Comparison of ENCODE assay signal across 9 cellular contexts in genomic region chr22:37952629-37953028, GRCh38. TPM values are rescaled to one million over a fixed set of nuclear protein-coding genes. Genes with fewer than 3 reads are reported as not detected.
DNase-seq lines count a peak whose midpoint lies in the region; ATAC-seq and TF ChIP-seq lines count a peak whose summit lies in the region.
"Not testable (repeated sequence)": the region's sequence is repeated elsewhere in the genome, so short reads cannot be mapped to it uniquely, and the experiment has no call there.
"Had no signal": no experiment of that assay in that cellular context is flagged by ENCODE, and none has a peak within 500 bp of the region (broad histone marks: within the 10 kb centered on the region; RNA-seq: fewer than 3 reads in every experiment).

No MANE protein-coding gene starts in this region.

- not testable (repeated sequence) for H3K27ac ChIP-seq in ACC112 (ENCODE audit: low read depth, low read length); SJCRH30; endodermal cell (ENCODE audit: low read depth, low read length)

- peak overlapping the region; percentile 85 for H3K4me3 ChIP-seq in ACC112 (ENCODE audit: low read depth, low read length)
- H3K4me3 ChIP-seq in HAP-1 = peak overlapping the region; percentile 100
- peak overlapping the region; percentile 90 for H3K4me3 ChIP-seq in SJCRH30
- peak overlapping the region; percentile 99 for H3K4me3 ChIP-seq in endodermal cell (ENCODE audit: low read length)
- peak overlapping the region; percentile 97 for H3K4me3 ChIP-seq in iPS-15b (ENCODE audit: low read depth, low read length)

- H3K36me3 ChIP-seq in ACC112 (ENCODE audit: insufficient read depth, low read length); SJCRH30: not testable (repeated sequence)
- peaks cover 18% of the 10 kb centered on the region for H3K36me3 ChIP-seq in HAP-1 (replicated peaks)
- peaks cover 13% of the 10 kb centered on the region for H3K36me3 ChIP-seq in endodermal cell (ENCODE audit: control insufficient read depth, insufficient read depth, low read length)
- peaks cover 12% of the 10 kb centered on the region for H3K36me3 ChIP-seq in iPS-15b (ENCODE audit: control insufficient read depth, insufficient read depth, low read length)

- peaks cover 26% of the 10 kb centered on the region for H3K4me1 Mint-ChIP-seq in activated naive CD8-positive, alpha-beta T cell treated with anti-CD3 and anti-CD28 coated beads for 36 hours
- H3K4me1 Mint-ChIP-seq in endodermal cell = peaks cover 14% of the 10 kb centered on the region
- H3K4me1 Mint-ChIP-seq in natural killer cell treated with Interleukin-12 subunit alpha and Interleukin-12 subunit beta and Interleukin-15 and Interleukin-18, amount 100 ng/mL, for 72 hours (ENCODE audit: low read depth in 2 of 2) = peaks cover 27 to 29% of the 10 kb centered on the region in 2 donors
- H3K4me1 Mint-ChIP-seq in stimulated activated effector memory CD8-positive, alpha-beta T cell treated with anti-CD3 and anti-CD28 coated beads, Interleukin-12 subunit alpha, Interleukin-12 subunit beta, amount 100 ng/mL, for 72 hours = peaks cover 40% of the 10 kb centered on the region

- not testable (repeated sequence) for H3K4me1 ChIP-seq in ACC112 (ENCODE audit: control insufficient read depth, insufficient read depth, low read length, unreplicated experiment); HAP-1; endodermal cell (ENCODE audit: control insufficient read depth, insufficient read depth, low read length); iPS-15b (ENCODE audit: control insufficient read depth, insufficient read depth, low read length)
- H3K4me1 ChIP-seq in SJCRH30 = peaks cover 15% of the 10 kb centered on the region

- H3K4me3 Mint-ChIP-seq in activated naive CD8-positive, alpha-beta T cell treated with anti-CD3 and anti-CD28 coated beads for 36 hours = peak overlapping the region; percentile 93
- peak overlapping the region; percentile 93 for H3K4me3 Mint-ChIP-seq in endodermal cell
- H3K4me3 Mint-ChIP-seq in natural killer cell treated with Interleukin-12 subunit alpha and Interleukin-12 subunit beta and Interleukin-15 and Interleukin-18, amount 100 ng/mL, for 72 hours = peak overlapping the region; percentile 98
- H3K4me3 Mint-ChIP-seq in stimulated activated effector memory CD8-positive, alpha-beta T cell treated with anti-CD3 and anti-CD28 coated beads, Interleukin-12 subunit alpha, Interleukin-12 subunit beta, amount 100 ng/mL, for 72 hours = peak overlapping the region; percentile 93

- TF ChIP-seq CTCF in endodermal cell (conservative IDR thresholded peaks at IDR 0.05) = not testable (repeated sequence)

- H3K79me2 ChIP-seq in ACC112 (ENCODE audit: control insufficient read depth, insufficient read depth, low read length, unreplicated experiment) = peaks cover 17% of the 10 kb centered on the region

- H2AFZ ChIP-seq in ACC112 (ENCODE audit: low read length, unreplicated experiment) = peak overlapping the region; percentile 64

- not testable (repeated sequence) for H3K9me3 ChIP-seq in HAP-1; SJCRH30 (replicated peaks); endodermal cell (ENCODE audit: control insufficient read depth, low read length); iPS-15b (ENCODE audit: control insufficient read depth, insufficient read depth, low read length)

- not testable (repeated sequence) for H3K9ac ChIP-seq in endodermal cell (ENCODE audit: extremely low read depth, low read length, poor library complexity, severe bottlenecking); iPS-15b (ENCODE audit: low read depth, low read length)

- not testable (repeated sequence) for H3K27me3 ChIP-seq in ACC112 (ENCODE audit: insufficient read depth, low read length); HAP-1 (ENCODE audit: low read depth); SJCRH30; endodermal cell (ENCODE audit: control insufficient read depth, insufficient read depth, low read length, poor library complexity, severe bottlenecking)
- H3K27me3 ChIP-seq in iPS-15b (ENCODE audit: control insufficient read depth, insufficient read depth, low read length) = peaks cover 11% of the 10 kb centered on the region

- H3K27me3 Mint-ChIP-seq in activated naive CD8-positive, alpha-beta T cell treated with anti-CD3 and anti-CD28 coated beads for 36 hours = peaks cover 16% of the 10 kb centered on the region
- H3K27me3 Mint-ChIP-seq in endodermal cell (ENCODE audit: insufficient read depth) = peaks cover 10% of the 10 kb centered on the region
- H3K27me3 Mint-ChIP-seq in natural killer cell treated with Interleukin-12 subunit alpha and Interleukin-12 subunit beta and Interleukin-15 and Interleukin-18, amount 100 ng/mL, for 72 hours = not testable (repeated sequence)

- in situ Hi-C loops in HAP-1 (cut with MboI; ENCODE audit: low sequenced_read_pairs) = loop anchor here (10.0 kb wide), 1 partner anchor 138 kb away; no protein-coding TSS in a partner anchor

- not testable (repeated sequence) for DNase-seq in HAP-1 (ENCODE audit: low spot score in 2 of 2); SJCRH30; activated naive CD8-positive, alpha-beta T cell treated with anti-CD3 and anti-CD28 coated beads for 36 hours; endodermal cell; natural killer cell treated with Interleukin-12 subunit alpha and Interleukin-12 subunit beta and Interleukin-15 and Interleukin-18, amount 100 ng/mL, for 72 hours (ENCODE audit: low spot score); stimulated activated effector memory CD8-positive, alpha-beta T cell treated with anti-CD3 and anti-CD28 coated beads, Interleukin-12 subunit alpha, Interleukin-12 subunit beta, amount 100 ng/mL, for 72 hours (ENCODE audit: low spot score in 2 of 2)

- H3K9me3 Mint-ChIP-seq in activated naive CD8-positive, alpha-beta T cell treated with anti-CD3 and anti-CD28 coated beads for 36 hours; endodermal cell; natural killer cell treated with Interleukin-12 subunit alpha and Interleukin-12 subunit beta and Interleukin-15 and Interleukin-18, amount 100 ng/mL, for 72 hours; stimulated activated effector memory CD8-positive, alpha-beta T cell treated with anti-CD3 and anti-CD28 coated beads, Interleukin-12 subunit alpha, Interleukin-12 subunit beta, amount 100 ng/mL, for 72 hours: not testable (repeated sequence)

- H3K27ac Mint-ChIP-seq in activated naive CD8-positive, alpha-beta T cell treated with anti-CD3 and anti-CD28 coated beads for 36 hours = not testable (repeated sequence)
- peak overlapping the region; percentile 96 for H3K27ac Mint-ChIP-seq in endodermal cell
- peak overlapping the region in 1 of 2 donors; percentile 90 for H3K27ac Mint-ChIP-seq in natural killer cell treated with Interleukin-12 subunit alpha and Interleukin-12 subunit beta and Interleukin-15 and Interleukin-18, amount 100 ng/mL, for 72 hours
- peak overlapping the region; percentile 97 for H3K27ac Mint-ChIP-seq in stimulated activated effector memory CD8-positive, alpha-beta T cell treated with anti-CD3 and anti-CD28 coated beads, Interleukin-12 subunit alpha, Interleukin-12 subunit beta, amount 100 ng/mL, for 72 hours

- WGBS in endodermal cell (ENCODE audit: insufficient coverage in 1 of 2, insufficient read length in 1 of 2), 2 experiments = 20 to 23% methylated on average over 15 to 20 of the region's 20 CpGs

- H3K36me3 Mint-ChIP-seq in activated naive CD8-positive, alpha-beta T cell treated with anti-CD3 and anti-CD28 coated beads for 36 hours = not testable (repeated sequence)
- H3K36me3 Mint-ChIP-seq in endodermal cell (ENCODE audit: low read depth) = peaks cover 12% of the 10 kb centered on the region
- peaks cover 15% of the 10 kb centered on the region for H3K36me3 Mint-ChIP-seq in natural killer cell treated with Interleukin-12 subunit alpha and Interleukin-12 subunit beta and Interleukin-15 and Interleukin-18, amount 100 ng/mL, for 72 hours
- H3K36me3 Mint-ChIP-seq in stimulated activated effector memory CD8-positive, alpha-beta T cell treated with anti-CD3 and anti-CD28 coated beads, Interleukin-12 subunit alpha, Interleukin-12 subunit beta, amount 100 ng/mL, for 72 hours = peaks cover 31% of the 10 kb centered on the region

- not testable (repeated sequence) for ATAC-seq in natural killer cell treated with Interleukin-12 subunit alpha and Interleukin-12 subunit beta and Interleukin-15 and Interleukin-18, amount 100 ng/mL, for 72 hours; stimulated activated effector memory CD8-positive, alpha-beta T cell treated with anti-CD3 and anti-CD28 coated beads, Interleukin-12 subunit alpha, Interleukin-12 subunit beta, amount 100 ng/mL, for 72 hours

RNA-seq across cellular contexts. Expression of gene C22orf23, which starts 0.8 kb away (rescaled TPM):
- not detected in 2 replicates for total RNA-seq in SJCRH30 (2014; rRNA removed; shearing (Covaris generic))
- under 1 TPM; 0.40 to 0.41 TPM for total RNA-seq in activated naive CD8-positive, alpha-beta T cell treated with anti-CD3 and anti-CD28 coated beads for 36 hours
- under 1 TPM; 0.29 to 0.44 TPM for total RNA-seq in endodermal cell
- polyA plus RNA-seq in endodermal cell (2013, experiment 1 of 2) = 1.4 TPM
- polyA plus RNA-seq in endodermal cell (2013, experiment 2 of 2) = 1.1 TPM
- total RNA-seq in natural killer cell treated with Interleukin-12 subunit alpha and Interleukin-12 subunit beta and Interleukin-15 and Interleukin-18, amount 100 ng/mL, for 72 hours = under 1 TPM in 1 of 2 donors, not detected in 1; 0.33 TPM

RNA-seq across cellular contexts. Expression of gene POLR2F, which starts 0.9 kb away (rescaled TPM):
- total RNA-seq in SJCRH30 (2014; rRNA removed; shearing (Covaris generic)) = 121 and 122 TPM in 2 replicates
- 100 to 1,000 TPM; 131 to 140 TPM for total RNA-seq in activated naive CD8-positive, alpha-beta T cell treated with anti-CD3 and anti-CD28 coated beads for 36 hours
- 100 to 1,000 TPM in 1 of 2 donors, 10 to 100 TPM in 1; 98.0 to 105 TPM for total RNA-seq in endodermal cell
- 122 TPM for polyA plus RNA-seq in endodermal cell (2013, experiment 1 of 2)
- polyA plus RNA-seq in endodermal cell (2013, experiment 2 of 2) = 100 TPM
- 10 to 100 TPM; 65.2 to 96.3 TPM for total RNA-seq in natural killer cell treated with Interleukin-12 subunit alpha and Interleukin-12 subunit beta and Interleukin-15 and Interleukin-18, amount 100 ng/mL, for 72 hours

RNA-seq across cellular contexts. Expression of gene SOX10, which starts 31.7 kb away (rescaled TPM):
- total RNA-seq in SJCRH30 (2014; rRNA removed; shearing (Covaris generic)) = not detected in 2 replicates
- total RNA-seq in activated naive CD8-positive, alpha-beta T cell treated with anti-CD3 and anti-CD28 coated beads for 36 hours = not detected
- total RNA-seq in endodermal cell = 10 to 100 TPM; 11.2 to 13.4 TPM
- 45.9 TPM for polyA plus RNA-seq in endodermal cell (2013, experiment 1 of 2)
- polyA plus RNA-seq in endodermal cell (2013, experiment 2 of 2) = 42.6 TPM
- total RNA-seq in natural killer cell treated with Interleukin-12 subunit alpha and Interleukin-12 subunit beta and Interleukin-15 and Interleukin-18, amount 100 ng/mL, for 72 hours = not detected
- total RNA-seq: A172 had no signal

RNA-seq across cellular contexts. Expression of gene MICALL1, which starts 46.5 kb away (rescaled TPM):
- total RNA-seq in SJCRH30 (2014; rRNA removed; shearing (Covaris generic)) = 16.8 and 18.0 TPM in 2 replicates
- total RNA-seq in activated naive CD8-positive, alpha-beta T cell treated with anti-CD3 and anti-CD28 coated beads for 36 hours = 10 to 100 TPM; 14.2 to 16.6 TPM
- total RNA-seq in endodermal cell = 10 to 100 TPM; 33.5 to 36.6 TPM
- 28.1 TPM for polyA plus RNA-seq in endodermal cell (2013, experiment 1 of 2)
- polyA plus RNA-seq in endodermal cell (2013, experiment 2 of 2) = 24.7 TPM
- total RNA-seq in natural killer cell treated with Interleukin-12 subunit alpha and Interleukin-12 subunit beta and Interleukin-15 and Interleukin-18, amount 100 ng/mL, for 72 hours = 10 to 100 TPM; 21.3 to 24.5 TPM

Comparison
In these comparisons a context has a peak if more than half of its experiments do, and no peak if none do; other contexts are left out.
1. RNA of gene SOX10, which starts 31.7 kb away (total RNA-seq): 11.2 to 13.4 TPM in endodermal cell; not detected in SJCRH30, not detected in activated naive CD8-positive, alpha-beta T cell treated with anti-CD3 and anti-CD28 coated beads for 36 hours and not detected in natural killer cell treated with Interleukin-12 subunit alpha and Interleukin-12 subunit beta and Interleukin-15 and Interleukin-18, amount 100 ng/mL, for 72 hours; every median in the first group is over 10 times any median in the second.
2. Peak in every context shown above with its lines, with median percentiles within 50 percentile points of each other: H3K4me3 ChIP-seq and H3K4me3 Mint-ChIP-seq.